ENCODE assay signal across 16 cellular contexts in genomic region chr17:65956814-65957213, GRCh38.
DNase-seq lines count a peak whose midpoint lies in the region; ATAC-seq and TF ChIP-seq lines count a peak whose summit lies in the region.
"Had no signal": no experiment of that assay in that cellular context is flagged by ENCODE, and none has a peak within 500 bp of the region (broad histone marks: within the 10 kb centered on the region; RNA-seq: fewer than 3 reads in every experiment).

No MANE protein-coding gene starts in this region.

- no peak overlapping the region for H2BK5ac ChIP-seq in IMR-90 (ENCODE audit: low read depth, low read length, poor library complexity, severe bottlenecking)

- dilution Hi-C loops in IMR-90 (cut with HindIII; ENCODE audit: low sequenced_read_pairs, unreplicated experiment): no loop called here

- no peak overlapping the region for H3K27ac ChIP-seq in IMR-90 (ENCODE audit: insufficient read depth, low read length)
- H3K27ac ChIP-seq in brain microvascular endothelial cell: no peak overlapping the region
- H3K27ac ChIP-seq: KMS-11 had no signal

- H3K4me1 ChIP-seq in IMR-90 (ENCODE audit: control insufficient read depth, insufficient read depth, low read length): no peaks in the 10 kb centered on the region
- no peaks in the 10 kb centered on the region for H3K4me1 ChIP-seq in mucosa of descending colon (ENCODE audit: low read depth)

- no peaks in the 10 kb centered on the region for H4K20me1 ChIP-seq in IMR-90 (ENCODE audit: insufficient read depth, low read length)

- H3K9me3 ChIP-seq in IMR-90 (ENCODE audit: control insufficient read depth, insufficient read depth, low read length): peaks cover 8% of the 10 kb centered on the region; the same call in 1 of the 2 replicates
- H3K9me3 ChIP-seq in mucosa of descending colon: peaks cover 10% of the 10 kb centered on the region

- H3K79me1 ChIP-seq in IMR-90 (ENCODE audit: low read depth in 1 of 2, low read length in 2 of 2): no peaks in the 10 kb centered on the region

- H4K8ac ChIP-seq in IMR-90 (ENCODE audit: low read depth in 2 of 2, low read length in 2 of 2): no peak overlapping the region

- H3K9me1 ChIP-seq in IMR-90 (ENCODE audit: insufficient read depth, low read length): no peaks in the 10 kb centered on the region

- no peak overlapping the region for H2BK20ac ChIP-seq in IMR-90 (ENCODE audit: low read depth, low read length)

- no peak overlapping the region for H3K9ac ChIP-seq in IMR-90 (ENCODE audit: low read depth, low read length)
- H3K9ac ChIP-seq: KMS-11, SK-N-SH had no signal

- H3K4ac ChIP-seq in IMR-90 (ENCODE audit: low read depth, low read length): no peak overlapping the region

- peaks cover 2% of the 10 kb centered on the region; the same call in 1 of the 2 replicates for H3K36me3 ChIP-seq in IMR-90 (ENCODE audit: control insufficient read depth, insufficient read depth, low read length)
- H3K36me3 ChIP-seq in brain microvascular endothelial cell (replicated peaks): no peaks in the 10 kb centered on the region
- H3K36me3 ChIP-seq in mucosa of descending colon (ENCODE audit: low read depth): no peaks in the 10 kb centered on the region

- no peak overlapping the region for H2BK15ac ChIP-seq in IMR-90 (ENCODE audit: low read depth, low read length)

- no peak overlapping the region for H4K5ac ChIP-seq in IMR-90 (ENCODE audit: low read depth, low read length)

- no peak overlapping the region for H3K23ac ChIP-seq in IMR-90 (ENCODE audit: low read depth, low read length)

- H3K4me3 ChIP-seq in IMR-90 (ENCODE audit: insufficient read depth, low read depth, low read length): no peak overlapping the region
- no peak overlapping the region for H3K4me3 ChIP-seq in brain microvascular endothelial cell (ENCODE audit: low read depth, low read length)
- no peak overlapping the region for H3K4me3 ChIP-seq in fibroblast of pulmonary artery (replicated peaks; ENCODE audit: low read depth, low read length)
- H3K4me3 ChIP-seq in mucosa of descending colon: no peak overlapping the region

- H3K56ac ChIP-seq in IMR-90 (ENCODE audit: extremely low read depth, insufficient read depth, low read length): no peak overlapping the region

- DNase-seq in ELR (ENCODE audit: low read depth) (peak; percentile 45), IMR-90 (peak; percentile 28), brain microvascular endothelial cell (peak; percentile 17), fibroblast of pulmonary artery (ENCODE audit: low read depth) (peak; percentile 55), mucosa of descending colon (no peak), GM19240 (ENCODE audit: insufficient read length, low spot score) (no peak)
- no peak for DNase-seq in activated CD4-positive, alpha-beta T cell treated with anti-CD3 and anti-CD28 coated beads, Interleukin-2, amount 50 U/mL, for 4 hours
- DNase-seq: C1 segment of cervical spinal cord, NCI-H1092, NCI-H146, NCI-H2081 treated with DMSO at 0.1 percent for 48 hours, NCI-H510A treated with DMSO at 0.1 percent for 48 hours, SHP77, SK-N-SH had no signal

- no peak overlapping the region for H3K18ac ChIP-seq in IMR-90 (ENCODE audit: low read depth, low read length)

- no peak overlapping the region for H2AFZ ChIP-seq in IMR-90 (replicated peaks; ENCODE audit: low read length, poor library complexity)

- TF ChIP-seq POLR2A in IMR-90 (IDR thresholded peaks at IDR 0.05; ENCODE audit: low read depth, low read length): no peak

- H2AK9ac ChIP-seq in IMR-90 (replicated peaks; ENCODE audit: low read depth, low read length, poor library complexity): no peak overlapping the region

- H2AK5ac ChIP-seq in IMR-90 (ENCODE audit: low read depth, low read length): no peak overlapping the region

- CTCF ChIA-PET in IMR-90 (lab: Yijun Ruan, JAX): interaction anchor here (0.6 kb wide), 1 partner anchor 163 kb away, joined by 3 read pairs; no protein-coding TSS in a partner anchor

- H2BK120ac ChIP-seq in IMR-90 (ENCODE audit: low read depth, low read length): no peak overlapping the region

- intact Hi-C loops in IMR-90 (cut with micrococcal nuclease): no loop called here
- intact Hi-C loops in mucosa of descending colon (cut with DNase I, micrococcal nuclease): no loop called here

- no peak overlapping the region for H3K14ac ChIP-seq in IMR-90 (replicated peaks; ENCODE audit: low read depth, low read length)

- no peak for ATAC-seq in IMR-90 (ENCODE audit: low read depth)
- no peak for ATAC-seq in mucosa of descending colon
- no peak for ATAC-seq in HG02623 (IDR thresholded peaks at IDR 0.05; ENCODE audit: unreplicated experiment)

- WGBS in IMR-90 (ENCODE audit: extremely low coverage in 2 of 2, insufficient read length in 1 of 2), 2 experiments: no CpG with 5 or more reads among the region's 1 CpG

- POLR2A ChIA-PET in IMR-90 (lab: Charles Lee; ENCODE audit: unreplicated experiment): interaction anchor here (0.6 kb wide), 1 partner anchor 535 kb away, joined by 3 read pairs; no protein-coding TSS in a partner anchor

- no peak overlapping the region for H4K91ac ChIP-seq in IMR-90 (ENCODE audit: insufficient read depth, low read depth, low read length)

- no peak for TF ChIP-seq CTCF in IMR-90 (conservative IDR thresholded peaks at IDR 0.05; ENCODE audit: low read depth, low read length)
- TF ChIP-seq CTCF in brain microvascular endothelial cell (IDR thresholded peaks at IDR 0.05; ENCODE audit: low read depth, low read length, missing control alignments): no peak
- TF ChIP-seq CTCF in fibroblast of pulmonary artery (IDR thresholded peaks at IDR 0.05; ENCODE audit: low read length, missing control alignments): no peak
- no peak for TF ChIP-seq CTCF in mucosa of descending colon (IDR thresholded peaks at IDR 0.05)

- no peak overlapping the region for H3K4me2 ChIP-seq in IMR-90 (ENCODE audit: low read depth, low read length)
- H3K4me2 ChIP-seq: KMS-11, SK-N-SH had no signal

- in situ Hi-C loops in IMR-90 (cut with MboI; ENCODE audit: low sequenced_read_pairs): no loop called here
- in situ Hi-C loops in brain microvascular endothelial cell (cut with HindIII; ENCODE audit: low pct_ligation_motif_present, low sequenced_read_pairs): no loop called here

- no peak for TF ChIP-seq RAD21 in IMR-90 (IDR thresholded peaks at IDR 0.05; ENCODE audit: low read length)

- no TSS peak for BruUV-seq in IMR-90 (replicated peaks; lab: Mats Ljungman, UMichigan)

- H3K27me3 ChIP-seq in IMR-90 (ENCODE audit: control insufficient read depth, insufficient read depth, low read length) (no peaks in the 10 kb centered on the region), brain microvascular endothelial cell (replicated peaks) (no peaks in the 10 kb centered on the region)

TF ChIP-seq in IMR-90, 13 proteins besides CTCF, POLR2A, EP300 and RAD21:
- TF ChIP-seq SMC3 (IDR thresholded peaks at IDR 0.05; ENCODE audit: low read depth, low read length) (no peak), MAZ (IDR thresholded peaks at IDR 0.05; ENCODE audit: borderline replicate concordance, low read depth, low read length) (no peak), MAFK (IDR thresholded peaks at IDR 0.05; ENCODE audit: low read depth, low read length) (no peak), FOS (IDR thresholded peaks at IDR 0.05; ENCODE audit: low read depth, low read length) (no peak), RFX5 (IDR thresholded peaks at IDR 0.05; ENCODE audit: low read depth, low read length) (no peak), ELK1 (IDR thresholded peaks at IDR 0.05; ENCODE audit: borderline replicate concordance, low read depth, low read length) (no peak), MXI1 (IDR thresholded peaks at IDR 0.05; ENCODE audit: borderline replicate concordance, low read depth, low read length) (no peak), CEBPB (IDR thresholded peaks at IDR 0.05; ENCODE audit: low read depth, low read length) (no peak), RCOR1 (IDR thresholded peaks at IDR 0.05; ENCODE audit: insufficient replicate concordance, low read length) (no peak), BHLHE40 (IDR thresholded peaks at IDR 0.05; ENCODE audit: low read depth, low read length) (no peak)

Comparison
In these comparisons a context has a peak if more than half of its experiments do, and no peak if none do; other contexts are left out.
1. DNase-seq: peak in ELR (single experiment), IMR-90 (single experiment), brain microvascular endothelial cell (single experiment) and fibroblast of pulmonary artery (single experiment); none in mucosa of descending colon (0 of 3), GM19240 (single experiment) and activated CD4-positive, alpha-beta T cell treated with anti-CD3 and anti-CD28 coated beads, Interleukin-2, amount 50 U/mL, for 4 hours (0 of 2).